In the genomic region with DNA sequence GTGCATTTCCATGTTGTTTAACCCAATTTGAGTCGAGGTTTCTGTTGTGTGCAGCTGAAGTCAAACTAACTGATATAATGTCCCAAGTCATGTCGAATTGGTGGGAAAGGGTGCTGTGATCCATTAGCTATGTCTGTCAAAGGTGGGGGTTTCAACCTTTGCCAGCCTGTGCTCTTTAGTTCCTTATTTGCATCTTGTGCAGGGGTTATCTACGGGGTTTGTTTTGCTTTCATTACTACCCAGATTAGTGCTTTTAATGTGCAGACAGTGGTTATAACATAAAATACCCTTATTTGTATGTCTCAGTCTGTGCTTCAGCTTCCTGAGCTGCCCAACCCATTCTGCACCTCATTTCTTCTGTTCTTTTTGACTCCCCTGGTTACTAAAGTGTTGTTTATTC, we compare ENCODE assay signal across 9 cellular contexts.
A peak's percentile ranks its signal among the peaks of the same experiment; 100 is the strongest.
DNase-seq lines count a peak whose midpoint lies in the region; ATAC-seq and TF ChIP-seq lines count a peak whose summit lies in the region.
"Had no signal": no experiment of that assay in that cellular context is flagged by ENCODE, and none has a peak within 500 bp of the region (broad histone marks: within the 10 kb centered on the region; RNA-seq: fewer than 3 reads in every experiment).

No MANE protein-coding gene starts in this region.

- H3K4me1 Mint-ChIP-seq in activated B cell treated with CpG ODN at 0.5 μM for 24 hours, result peaks cover 55% of the 10 kb centered on the region

- H3K27me3 ChIP-seq in body of pancreas, result no peaks in the 10 kb centered on the region

- CTCF ChIA-PET in activated B cell treated with CpG ODN at 0.5 μM for 24 hours (lab: Charles Lee), result interaction anchor here (1.3 to 1.6 kb wide), 2 partner anchors 11 to 476 kb away, joined by 3 to 10 read pairs; no protein-coding TSS in a partner anchor

- H3K9me3 Mint-ChIP-seq in activated B cell treated with CpG ODN at 0.5 μM for 24 hours, result no peaks in the 10 kb centered on the region

- no peak for DNase-seq in activated B cell treated with CpG ODN at 0.5 μM for 24 hours
- no peak for DNase-seq in body of pancreas
- no peak for DNase-seq in NCI-H345 treated with DMSO at 0.1 percent for 48 hours (lab: John Stamatoyannopoulos, UW; ENCODE audit: unreplicated experiment)
- no peak for DNase-seq in head of caudate nucleus
- DNase-seq in globus pallidus (ENCODE audit: low spot score), result no peak
- DNase-seq: DMS79 had no signal

- TF ChIP-seq CTCF in activated B cell treated with CpG ODN at 0.5 μM for 24 hours (IDR thresholded peaks at IDR 0.05) (no peak), body of pancreas (IDR thresholded peaks at IDR 0.05) (no peak)

- H3K27me3 Mint-ChIP-seq in activated B cell treated with CpG ODN at 0.5 μM for 24 hours, result no peaks in the 10 kb centered on the region

- H3K36me3 Mint-ChIP-seq in activated B cell treated with CpG ODN at 0.5 μM for 24 hours (ENCODE audit: low read depth), result no peaks in the 10 kb centered on the region

- no peak overlapping the region for H3K4me3 ChIP-seq in body of pancreas

- H3K27ac Mint-ChIP-seq in activated B cell treated with CpG ODN at 0.5 μM for 24 hours, result peak overlapping the region; percentile 85

- no peaks in the 10 kb centered on the region for H3K36me3 ChIP-seq in body of pancreas (replicated peaks in 1 of 2; ENCODE audit: insufficient read depth in 1 of 2, low read depth in 2 of 2)

- H3K27ac ChIP-seq in body of pancreas, result no peak overlapping the region

- intact Hi-C loops in activated B cell treated with CpG ODN at 0.5 μM for 24 hours (cut with micrococcal nuclease), result loop anchor here (1.0 to 10.0 kb wide), 2 partner anchors 860 to 1335 kb away; partner anchors contain the start of gene RAB3GAP1
- intact Hi-C loops in body of pancreas (cut with DNase I), result loop anchor here (10.0 kb wide), 1 partner anchor 475 kb away; no protein-coding TSS in a partner anchor
- intact Hi-C loops in head of caudate nucleus (cut with DNase I), result no loop called here

- POLR2A ChIA-PET in activated B cell treated with CpG ODN at 0.5 μM for 24 hours (lab: Charles Lee), result interaction anchor here (1.0 to 1.2 kb wide), 3 partner anchors 12 to 514 kb away, joined by 3 to 4 read pairs (median 4); no protein-coding TSS in a partner anchor

- H3K4me1 ChIP-seq in body of pancreas, result no peaks in the 10 kb centered on the region

- TF ChIP-seq POLR2A in body of pancreas (IDR thresholded peaks at IDR 0.05), result no peak

- WGBS in body of pancreas, 2 donors, result 47 to 56% methylated on average over 3 of the region's 3 CpGs

- peak overlapping the region; percentile 67 for H3K4me3 Mint-ChIP-seq in activated B cell treated with CpG ODN at 0.5 μM for 24 hours

- peak; percentile 87 for ATAC-seq in GM18861 (IDR thresholded peaks at IDR 0.05; ENCODE audit: unreplicated experiment)
- peak; percentile 75 for ATAC-seq in GM21423 (IDR thresholded peaks at IDR 0.05; ENCODE audit: unreplicated experiment)
- ATAC-seq in HG03095 (IDR thresholded peaks at IDR 0.05; ENCODE audit: unreplicated experiment), result peak; percentile 57
- peak; percentile 81 for ATAC-seq in activated B cell treated with CpG ODN at 0.5 μM for 24 hours (ENCODE audit: low read depth)
- ATAC-seq in body of pancreas, result no peak

- H3K9me3 ChIP-seq in body of pancreas, result no peaks in the 10 kb centered on the region
